1 cellular context compared by ENCODE assay signal in the genomic region with DNA sequence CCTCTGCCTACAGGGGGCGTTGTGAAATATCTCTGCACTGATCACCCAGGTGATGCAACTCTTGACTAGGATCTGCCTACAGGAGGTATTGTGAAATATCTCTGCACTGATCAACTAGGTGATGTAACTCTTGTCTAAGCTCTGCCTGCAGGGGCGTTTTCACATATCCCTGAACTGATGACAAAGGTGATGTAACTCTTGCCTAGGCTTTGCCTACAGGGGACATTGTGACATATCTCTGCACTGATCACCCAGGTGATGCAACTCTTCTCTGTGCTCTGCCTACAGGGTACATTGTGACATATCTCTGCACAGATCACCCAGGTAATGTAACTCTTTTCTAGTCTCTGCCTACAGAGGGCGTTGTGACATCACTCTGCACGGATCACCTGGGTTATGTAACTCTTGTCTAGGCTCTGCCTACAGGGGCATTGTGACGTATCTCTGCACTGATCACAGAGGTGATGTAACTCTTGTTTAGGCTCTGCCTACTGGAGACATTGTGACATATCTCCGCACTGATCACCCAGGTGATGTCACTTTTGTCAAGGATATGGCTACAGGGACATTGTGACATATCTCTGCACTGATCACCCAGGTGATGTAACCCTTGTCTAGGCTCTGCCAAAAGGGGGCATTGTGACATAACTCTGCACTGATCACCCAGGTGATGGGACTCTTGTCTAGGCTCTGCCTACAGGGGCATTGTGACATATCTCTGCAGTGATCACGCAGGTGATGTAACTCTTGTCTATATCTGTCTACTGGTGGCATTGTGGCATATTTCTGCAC.
TF ChIP-seq lines count a peak whose summit lies in the region.

No MANE protein-coding gene starts in this region.

TF ChIP-seq in H1, 55 proteins besides CTCF, POLR2A, EP300 and RAD21:
- TF ChIP-seq CEBPB (IDR thresholded peaks at IDR 0.05; ENCODE audit: low read depth, low read length), result peak; percentile 56; the same call in 1 of the 2 replicates
